In genomic region chr11:76972051-76972450, GRCh38 we compare ENCODE assay signal across 8 cellular contexts.
"Had no signal": no experiment of that assay in that cellular context is flagged by ENCODE, and none has a peak within 500 bp of the region (broad histone marks: within the 10 kb centered on the region; RNA-seq: fewer than 3 reads in every experiment).

No MANE protein-coding gene starts in this region.

- DNase-seq: GDM1, GF-D8 had no signal

- ATAC-seq: GM12878 had no signal

- H3K4me3 ChIP-seq: GM12878 had no signal

- FAIRE-seq: G401.6, GM12878, GM12891, GM12892, GM18507, GM19239 had no signal
